ENCODE assay signal across 8 cellular contexts in the genomic region with DNA sequence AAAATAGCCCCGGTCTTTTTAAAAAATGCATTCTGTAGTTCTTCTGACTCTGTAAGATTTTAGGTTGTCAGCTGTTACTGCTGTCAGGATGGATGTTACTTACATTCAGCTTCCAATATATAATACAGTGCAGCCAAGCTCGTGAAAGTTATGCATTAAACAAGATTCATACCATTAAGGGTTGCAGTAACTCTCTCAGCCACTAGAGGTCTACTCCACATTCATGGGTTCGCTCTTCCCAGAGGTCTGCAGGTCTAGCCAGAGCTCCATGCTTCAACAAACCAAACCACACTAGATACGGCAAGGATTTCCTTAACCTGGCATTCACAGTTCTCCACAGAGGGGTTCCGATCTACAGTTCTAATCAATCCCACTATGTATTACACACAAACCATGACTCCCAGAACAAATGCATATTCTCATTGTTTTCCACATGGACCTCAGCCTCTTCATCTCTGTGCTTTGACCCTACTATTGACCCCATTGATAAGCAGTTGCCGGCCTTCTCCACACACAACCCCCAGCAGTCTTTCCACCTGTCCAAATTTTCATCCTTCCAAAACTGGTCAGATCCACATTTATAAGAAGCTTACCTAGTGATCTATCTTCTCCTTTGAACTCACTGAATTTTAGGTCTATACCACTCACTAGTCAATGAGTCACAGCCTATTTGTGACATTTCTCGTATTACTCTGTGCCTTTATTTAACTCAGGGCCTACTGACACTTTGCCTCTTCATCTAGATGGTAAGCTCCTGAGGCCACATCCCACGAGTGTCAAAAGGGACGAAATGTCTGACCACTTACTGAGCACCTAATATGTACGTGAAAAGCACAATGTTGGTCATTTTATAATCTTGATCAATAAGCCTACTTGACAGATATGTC. TPM values are rescaled to one million over a fixed set of nuclear protein-coding genes. Genes with fewer than 3 reads are reported as not detected.
DNase-seq lines count a peak whose midpoint lies in the region; ATAC-seq and TF ChIP-seq lines count a peak whose summit lies in the region.

No MANE protein-coding gene starts in this region.

- ATAC-seq in SK-N-SH treated with all-trans-retinoic acid at 6 μM for 48 hours = peak; percentile 83
- ATAC-seq in gastroesophageal sphincter = no peak
- no peak for ATAC-seq in sciatic nerve
- no peak for ATAC-seq in GM21367 (IDR thresholded peaks at IDR 0.05; ENCODE audit: unreplicated experiment)

- H3K56ac ChIP-seq in H9 (ENCODE audit: insufficient read length, low read depth, low read length) = no peak overlapping the region

- H3K4me3 Mint-ChIP-seq in H9 = no peak overlapping the region

- no peaks in the 10 kb centered on the region for H3K36me3 Mint-ChIP-seq in H9 (ENCODE audit: insufficient read depth in 1 of 3, low read depth in 3 of 3)

- H4K20me1 ChIP-seq in H9 (ENCODE audit: control insufficient read depth, insufficient read depth, insufficient read length) = peaks cover 2% of the 10 kb centered on the region

- H3K79me2 ChIP-seq in H9 (ENCODE audit: insufficient read depth, low read length) = no peaks in the 10 kb centered on the region

- no peak overlapping the region for H3T11ph ChIP-seq in H9 (ENCODE audit: low read length)

- TF ChIP-seq CTCF in H9 (conservative IDR thresholded peaks at IDR 0.05) = peak; percentile 72
- TF ChIP-seq CTCF in gastroesophageal sphincter (IDR thresholded peaks at IDR 0.05) = peak in 3 of 4 experiments; percentile 9 to 56 (median 21)
- TF ChIP-seq CTCF in testis (IDR thresholded peaks at IDR 0.05) = peak in 2 of 3 experiments; percentile 56 to 69

- no peaks in the 10 kb centered on the region; a peak in 2 of 5 replicates for H3K9me3 Mint-ChIP-seq in H9

- H3K9ac ChIP-seq in H9 (ENCODE audit: extremely low read depth, insufficient read length, low read length) = no peak overlapping the region

- no peak overlapping the region for H3K4ac ChIP-seq in H9 (ENCODE audit: low read depth, low read length)

- H2AFZ ChIP-seq in H9 (ENCODE audit: low read length) = no peak overlapping the region

- H3K23me2 ChIP-seq in H9 (ENCODE audit: insufficient read length, low read depth, low read length, poor library complexity, severe bottlenecking) = no peaks in the 10 kb centered on the region

- DNase-seq in DMS 273 treated with DMSO at 0.1 percent for 48 hours (lab: John Stamatoyannopoulos, UW) (peak; percentile 1), H9 (no peak), testis (peak; percentile 21), sciatic nerve (ENCODE audit: low spot score) (no peak), superior temporal gyrus (ENCODE audit: extremely low spot score) (no peak)

- no peak overlapping the region for H4K8ac ChIP-seq in H9 (replicated peaks; ENCODE audit: insufficient read length, low read depth, low read length)

- H2BK120ac ChIP-seq in H9 (ENCODE audit: low read depth, low read length, poor library complexity, severe bottlenecking) = no peak overlapping the region

- peaks cover 10 to 18% of the 10 kb centered on the region in 2 experiments for H3K4me1 Mint-ChIP-seq in H9

- no peak overlapping the region for H3K18ac ChIP-seq in H9 (ENCODE audit: insufficient read length, low read depth, low read length)

- H3K36me3 ChIP-seq in gastroesophageal sphincter = no peaks in the 10 kb centered on the region
- H3K36me3 ChIP-seq in testis (ENCODE audit: low read depth, missing control alignments) = no peaks in the 10 kb centered on the region

- no peak overlapping the region for H2AK5ac ChIP-seq in H9 (ENCODE audit: insufficient read length, low read length)

- H3K9me3 ChIP-seq in H9 (ENCODE audit: control insufficient read depth, low read depth, low read length) (no peaks in the 10 kb centered on the region), gastroesophageal sphincter (no peaks in the 10 kb centered on the region), testis (no peaks in the 10 kb centered on the region)

- H2BK20ac ChIP-seq in H9 (ENCODE audit: low read depth, low read length, poor library complexity, severe bottlenecking) = no peak overlapping the region

- no peak overlapping the region for H3K14ac ChIP-seq in H9 (ENCODE audit: insufficient read depth, low read length)

- no peak overlapping the region for H3K4me2 ChIP-seq in H9 (ENCODE audit: insufficient read depth, insufficient read length, low read length)

- H2BK12ac ChIP-seq in H9 (ENCODE audit: insufficient read length, low read depth, low read length) = no peak overlapping the region

- no peak overlapping the region for H3K27ac ChIP-seq in H9 (ENCODE audit: insufficient read length, low read depth, low read length)
- no peak overlapping the region for H3K27ac ChIP-seq in gastroesophageal sphincter
- no peak overlapping the region for H3K27ac ChIP-seq in testis

- H3K79me1 ChIP-seq in H9 (ENCODE audit: insufficient read depth, low read depth, low read length, poor library complexity, severe bottlenecking) = no peaks in the 10 kb centered on the region

- H3K23ac ChIP-seq in H9 (ENCODE audit: insufficient read length, low read depth, low read length) = no peak overlapping the region

- H3K27me3 ChIP-seq in H9 (ENCODE audit: insufficient read depth, low read length) = no peaks in the 10 kb centered on the region
- H3K27me3 ChIP-seq in gastroesophageal sphincter = no peaks in the 10 kb centered on the region
- H3K27me3 ChIP-seq in testis = no peaks in the 10 kb centered on the region

- no peak overlapping the region for H3K27ac Mint-ChIP-seq in H9

- H3K4me1 ChIP-seq in H9 (ENCODE audit: insufficient read depth, low read length) (no peaks in the 10 kb centered on the region), gastroesophageal sphincter (peaks cover 0 to 6% (median 0%) of the 10 kb centered on the region in 3 donors), testis (no peaks in the 10 kb centered on the region)

- no peak overlapping the region for H2BK15ac ChIP-seq in H9 (ENCODE audit: low read depth, low read length)

- no peak overlapping the region for H2BK5ac ChIP-seq in H9 (ENCODE audit: insufficient read length, low read length)

- intact Hi-C loops in testis (cut with DNase I; ENCODE audit: low total_unique reads) = no loop called here
- intact Hi-C loops in sciatic nerve (cut with DNase I) = no loop called here

- no peak overlapping the region for H4K91ac ChIP-seq in H9 (ENCODE audit: insufficient read length, low read depth, low read length)

- H4K5ac ChIP-seq in H9 (ENCODE audit: insufficient read length, low read depth, low read length) = no peak overlapping the region

- no peaks in the 10 kb centered on the region for H3K27me3 Mint-ChIP-seq in H9 (ENCODE audit: low read depth)

- no peak for TF ChIP-seq POLR2A in gastroesophageal sphincter (IDR thresholded peaks at IDR 0.05)
- TF ChIP-seq POLR2A in testis (IDR thresholded peaks at IDR 0.05) = no peak

- WGBS in H9 (ENCODE audit: extremely low coverage, insufficient read length, low lambda C conversion rate) = no CpG with 5 or more reads among the region's 10 CpGs
- 90 to 91% methylated on average over 10 of the region's 10 CpGs for WGBS in gastroesophageal sphincter (ENCODE audit: low coverage in 1 of 2), 2 donors
- WGBS in testis, 2 donors = 89 to 94% methylated on average over 10 of the region's 10 CpGs

- H3K4me3 ChIP-seq in gastroesophageal sphincter = no peak overlapping the region
- H3K4me3 ChIP-seq in testis = no peak overlapping the region

- no peak for TF ChIP-seq EP300 in gastroesophageal sphincter (IDR thresholded peaks at IDR 0.05)

TF ChIP-seq in SK-N-SH treated with all-trans-retinoic acid at 6 μM for 48 hours, 23 proteins besides CTCF, POLR2A, EP300 and RAD21:
- TF ChIP-seq, protein P1, sequence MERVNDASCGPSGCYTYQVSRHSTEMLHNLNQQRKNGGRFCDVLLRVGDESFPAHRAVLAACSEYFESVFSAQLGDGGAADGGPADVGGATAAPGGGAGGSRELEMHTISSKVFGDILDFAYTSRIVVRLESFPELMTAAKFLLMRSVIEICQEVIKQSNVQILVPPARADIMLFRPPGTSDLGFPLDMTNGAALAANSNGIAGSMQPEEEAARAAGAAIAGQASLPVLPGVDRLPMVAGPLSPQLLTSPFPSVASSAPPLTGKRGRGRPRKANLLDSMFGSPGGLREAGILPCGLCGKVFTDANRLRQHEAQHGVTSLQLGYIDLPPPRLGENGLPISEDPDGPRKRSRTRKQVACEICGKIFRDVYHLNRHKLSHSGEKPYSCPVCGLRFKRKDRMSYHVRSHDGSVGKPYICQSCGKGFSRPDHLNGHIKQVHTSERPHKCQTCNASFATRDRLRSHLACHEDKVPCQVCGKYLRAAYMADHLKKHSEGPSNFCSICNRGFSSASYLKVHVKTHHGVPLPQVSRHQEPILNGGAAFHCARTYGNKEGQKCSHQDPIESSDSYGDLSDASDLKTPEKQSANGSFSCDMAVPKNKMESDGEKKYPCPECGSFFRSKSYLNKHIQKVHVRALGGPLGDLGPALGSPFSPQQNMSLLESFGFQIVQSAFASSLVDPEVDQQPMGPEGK (CRISPR knock-in tag; IDR thresholded peaks at IDR 0.05; ENCODE audit: borderline replicate concordance) = no peak
- TF ChIP-seq, protein P2, sequence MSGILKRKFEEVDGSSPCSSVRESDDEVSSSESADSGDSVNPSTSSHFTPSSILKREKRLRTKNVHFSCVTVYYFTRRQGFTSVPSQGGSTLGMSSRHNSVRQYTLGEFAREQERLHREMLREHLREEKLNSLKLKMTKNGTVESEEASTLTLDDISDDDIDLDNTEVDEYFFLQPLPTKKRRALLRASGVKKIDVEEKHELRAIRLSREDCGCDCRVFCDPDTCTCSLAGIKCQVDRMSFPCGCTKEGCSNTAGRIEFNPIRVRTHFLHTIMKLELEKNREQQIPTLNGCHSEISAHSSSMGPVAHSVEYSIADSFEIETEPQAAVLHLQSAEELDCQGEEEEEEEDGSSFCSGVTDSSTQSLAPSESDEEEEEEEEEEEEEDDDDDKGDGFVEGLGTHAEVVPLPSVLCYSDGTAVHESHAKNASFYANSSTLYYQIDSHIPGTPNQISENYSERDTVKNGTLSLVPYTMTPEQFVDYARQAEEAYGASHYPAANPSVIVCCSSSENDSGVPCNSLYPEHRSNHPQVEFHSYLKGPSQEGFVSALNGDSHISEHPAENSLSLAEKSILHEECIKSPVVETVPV (CRISPR knock-in tag; IDR thresholded peaks at IDR 0.05) = no peak
- TF ChIP-seq ISL1 (CRISPR knock-in tag; IDR thresholded peaks at IDR 0.05) (no peak), ZNF70 (CRISPR knock-in tag; IDR thresholded peaks at IDR 0.05) (no peak), TCF4 (CRISPR knock-in tag; IDR thresholded peaks at IDR 0.05; ENCODE audit: borderline replicate concordance) (no peak), ARNTL (CRISPR knock-in tag; IDR thresholded peaks at IDR 0.05; ENCODE audit: borderline replicate concordance, low read depth) (no peak), PPARA (CRISPR knock-in tag; IDR thresholded peaks at IDR 0.05; ENCODE audit: borderline replicate concordance) (no peak), GLIS3 (CRISPR knock-in tag; IDR thresholded peaks at IDR 0.05) (no peak), RARB (CRISPR knock-in tag; IDR thresholded peaks at IDR 0.05) (no peak), CSDC2 (CRISPR knock-in tag; IDR thresholded peaks at IDR 0.05) (no peak)

RNA-seq across cellular contexts. Expression of a gene that starts 33.7 kb away (rescaled TPM):
- 3.1 and 3.9 TPM in 2 replicates for total RNA-seq in H9 (2021)
- 10 to 100 TPM; 48.7 to 94.5 (median 65.5) TPM for total RNA-seq in gastroesophageal sphincter
- total RNA-seq in testis = 100 to 1,000 TPM; 123 to 153 TPM
- polyA plus RNA-seq in testis (ENCODE audit: insufficient read depth, low read depth, low replicate concordance) = 26.3 TPM
- 28.4 TPM for total RNA-seq in sciatic nerve

Comparison
In these comparisons a context has a peak if more than half of its experiments do, and no peak if none do; other contexts are left out.
1. DNase-seq: peak in DMS 273 treated with DMSO at 0.1 percent for 48 hours (single experiment) and testis (single experiment); none in H9 (single experiment), sciatic nerve (single experiment) and superior temporal gyrus (single experiment).
2. CTCF ChIP-seq: peak in every context shown above with its lines; median percentile 72 in H9; 62 in testis; 21 in gastroesophageal sphincter.